8 cellular contexts compared by ENCODE assay signal in the genomic region with DNA sequence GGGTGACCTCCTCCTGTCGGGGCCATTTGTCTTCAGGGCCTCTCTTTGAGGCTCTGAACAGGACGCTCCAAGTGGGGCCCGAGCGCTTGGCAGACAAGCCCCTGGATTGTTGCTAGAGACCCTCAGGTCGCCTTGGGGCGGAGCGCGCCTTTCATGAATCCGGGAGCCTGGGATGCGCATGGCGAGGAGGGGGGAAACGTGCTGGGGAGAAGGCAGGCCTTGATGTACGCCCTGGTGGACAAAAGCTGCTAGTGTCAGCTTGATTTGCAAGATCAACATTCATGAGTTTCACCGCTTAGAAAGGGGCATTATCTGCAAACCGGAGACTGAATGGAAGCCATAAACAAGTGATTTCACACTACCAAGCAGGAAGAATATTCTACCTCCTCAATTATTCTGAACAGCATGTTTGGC.
DNase-seq lines count a peak whose midpoint lies in the region; ATAC-seq and TF ChIP-seq lines count a peak whose summit lies in the region.

No MANE protein-coding gene starts in this region.

- TF ChIP-seq CTCF in cardiac fibroblast (IDR thresholded peaks at IDR 0.05; ENCODE audit: low read depth, low read length): peak; percentile 34

- DNase-seq in activated naive CD4-positive, alpha-beta T cell treated with anti-CD3 and anti-CD28 coated beads for 36 hours: no peak
- no peak for DNase-seq in activated naive CD4-positive, alpha-beta T cell treated with Interleukin-2 at 50 U/mL for 16 hours
- peak; percentile 89 to 91 for DNase-seq in cardiac fibroblast (ENCODE audit: low read depth in 2 of 2)
- DNase-seq in islet precursor cell: peak; percentile 89
- no peak for DNase-seq in stimulated activated naive CD8-positive, alpha-beta T cell treated with anti-CD3 and anti-CD28 coated beads, Interleukin-15, amount 100 ng/mL, for 72 hours
- DNase-seq in kidney glomerular epithelial cell (lab: John Stamatoyannopoulos, UW): no peak
- no peak for DNase-seq in NAMALWA (ENCODE audit: low spot score)

- H3K27me3 Mint-ChIP-seq in activated naive CD4-positive, alpha-beta T cell treated with anti-CD3 and anti-CD28 coated beads for 36 hours (ENCODE audit: low read depth): peaks cover 19% of the 10 kb centered on the region
- H3K27me3 Mint-ChIP-seq in IgD-negative memory B cell: peaks cover 10% of the 10 kb centered on the region
- H3K27me3 Mint-ChIP-seq in stimulated activated naive CD8-positive, alpha-beta T cell treated with anti-CD3 and anti-CD28 coated beads, Interleukin-15, amount 100 ng/mL, for 72 hours: peaks cover 42% of the 10 kb centered on the region

- peaks cover 4% of the 10 kb centered on the region for H3K9me3 Mint-ChIP-seq in activated naive CD4-positive, alpha-beta T cell treated with anti-CD3 and anti-CD28 coated beads for 36 hours
- H3K9me3 Mint-ChIP-seq in IgD-negative memory B cell: peaks cover 0 to 3% (median 0%) of the 10 kb centered on the region in 3 donors
- H3K9me3 Mint-ChIP-seq in stimulated activated naive CD8-positive, alpha-beta T cell treated with anti-CD3 and anti-CD28 coated beads, Interleukin-15, amount 100 ng/mL, for 72 hours: peaks cover 0 to 10% of the 10 kb centered on the region in 2 donors

- peak; percentile 9 for ATAC-seq in stimulated activated naive CD8-positive, alpha-beta T cell treated with anti-CD3 and anti-CD28 coated beads, Interleukin-15, amount 100 ng/mL, for 72 hours

- intact Hi-C loops in activated naive CD4-positive, alpha-beta T cell treated with anti-CD3 and anti-CD28 coated beads for 36 hours (cut with micrococcal nuclease): loop anchor here (10.0 kb wide), 1 partner anchor 383 kb away; the partner anchor contains the start of gene VLDLR

- CTCF ChIA-PET in activated naive CD4-positive, alpha-beta T cell treated with anti-CD3 and anti-CD28 coated beads for 36 hours (lab: Charles Lee): interaction anchor here (0.6 kb wide), 1 partner anchor 483 kb away, joined by 3 read pairs; no protein-coding TSS in a partner anchor

- H3K4me3 ChIP-seq in cardiac fibroblast (replicated peaks in 1 of 2; ENCODE audit: low read depth in 2 of 2, low read length in 2 of 2): peak overlapping the region; percentile 27 to 56

- no peaks in the 10 kb centered on the region for H3K36me3 Mint-ChIP-seq in activated naive CD4-positive, alpha-beta T cell treated with anti-CD3 and anti-CD28 coated beads for 36 hours (ENCODE audit: low read depth)
- peaks cover 6% of the 10 kb centered on the region for H3K36me3 Mint-ChIP-seq in IgD-negative memory B cell

- peaks cover 10% of the 10 kb centered on the region for H3K4me1 Mint-ChIP-seq in activated naive CD4-positive, alpha-beta T cell treated with anti-CD3 and anti-CD28 coated beads for 36 hours (ENCODE audit: low read depth)
- peaks cover 5 to 16% (median 9%) of the 10 kb centered on the region in 3 donors for H3K4me1 Mint-ChIP-seq in IgD-negative memory B cell
- peaks cover 22% of the 10 kb centered on the region for H3K4me1 Mint-ChIP-seq in stimulated activated naive CD8-positive, alpha-beta T cell treated with anti-CD3 and anti-CD28 coated beads, Interleukin-15, amount 100 ng/mL, for 72 hours

- H3K4me3 Mint-ChIP-seq in activated naive CD4-positive, alpha-beta T cell treated with anti-CD3 and anti-CD28 coated beads for 36 hours: peak overlapping the region; percentile 73
- peak overlapping the region; percentile 69 to 92 (median 80) for H3K4me3 Mint-ChIP-seq in IgD-negative memory B cell
- peak overlapping the region; percentile 75 to 82 for H3K4me3 Mint-ChIP-seq in stimulated activated naive CD8-positive, alpha-beta T cell treated with anti-CD3 and anti-CD28 coated beads, Interleukin-15, amount 100 ng/mL, for 72 hours

- no peak overlapping the region for H3K27ac Mint-ChIP-seq in activated naive CD4-positive, alpha-beta T cell treated with anti-CD3 and anti-CD28 coated beads for 36 hours
- H3K27ac Mint-ChIP-seq in IgD-negative memory B cell: no peak overlapping the region
- no peak overlapping the region for H3K27ac Mint-ChIP-seq in stimulated activated naive CD8-positive, alpha-beta T cell treated with anti-CD3 and anti-CD28 coated beads, Interleukin-15, amount 100 ng/mL, for 72 hours

Comparison
In these comparisons a context has a peak if more than half of its experiments do, and no peak if none do; other contexts are left out.
1. DNase-seq: peak in cardiac fibroblast (2 of 2) and islet precursor cell (single experiment); none in activated naive CD4-positive, alpha-beta T cell treated with anti-CD3 and anti-CD28 coated beads for 36 hours (single experiment), activated naive CD4-positive, alpha-beta T cell treated with Interleukin-2 at 50 U/mL for 16 hours (single experiment), stimulated activated naive CD8-positive, alpha-beta T cell treated with anti-CD3 and anti-CD28 coated beads, Interleukin-15, amount 100 ng/mL, for 72 hours (0 of 2), kidney glomerular epithelial cell (single experiment) and NAMALWA (single experiment).
2. Peak in every context shown above with its lines, with median percentiles within 50 percentile points of each other: H3K4me3 Mint-ChIP-seq.